15 cellular contexts compared by ENCODE assay signal in the genomic region with DNA sequence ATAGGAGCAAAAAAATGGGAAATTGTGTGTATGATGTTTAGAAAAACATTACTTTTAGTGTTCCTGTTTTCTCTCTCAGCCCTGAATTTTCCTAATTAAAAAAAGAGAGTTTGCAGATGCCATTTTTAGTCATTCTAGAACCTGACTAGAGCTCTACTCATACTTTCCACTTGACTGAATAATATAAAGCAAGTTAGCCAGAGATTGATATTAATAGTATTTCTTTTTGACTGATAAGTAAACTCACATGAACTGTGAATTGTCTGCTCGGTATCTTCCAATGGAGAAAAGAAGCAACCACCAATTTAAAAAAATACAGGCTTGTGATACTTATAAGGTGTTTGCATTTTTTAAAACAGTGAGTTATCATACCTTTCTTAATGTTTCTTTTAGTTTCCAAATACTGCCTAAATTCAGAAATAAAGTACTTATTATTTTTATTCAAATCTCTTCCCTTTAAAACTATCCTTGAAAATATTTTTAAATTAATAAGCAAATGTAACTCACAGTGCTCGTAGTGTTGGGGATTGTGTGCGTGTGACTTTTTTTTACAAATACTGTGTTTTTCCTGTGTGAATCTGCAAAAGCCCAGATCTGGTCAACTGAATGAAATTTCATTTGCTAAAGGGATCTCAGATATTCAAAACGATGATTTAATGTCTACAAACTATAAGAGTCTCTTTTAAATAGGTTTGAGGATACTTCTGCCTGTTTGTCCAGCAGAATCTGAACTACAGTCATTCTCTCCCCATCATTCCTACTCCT. TPM values are rescaled to one million over a fixed set of nuclear protein-coding genes. Genes with fewer than 3 reads are reported as not detected.
A peak's percentile ranks its signal among the peaks of the same experiment; 100 is the strongest.
DNase-seq lines count a peak whose midpoint lies in the region; ATAC-seq and TF ChIP-seq lines count a peak whose summit lies in the region.
"Had no signal": no experiment of that assay in that cellular context is flagged by ENCODE, and none has a peak within 500 bp of the region (broad histone marks: within the 10 kb centered on the region; RNA-seq: fewer than 3 reads in every experiment).

No MANE protein-coding gene starts in this region.

- H3K27me3 Mint-ChIP-seq in activated T-cell treated with anti-CD3 and anti-CD28 coated beads, Interleukin-2, amount 50 U/mL, for 4 hours (ENCODE audit: low read depth), result no peaks in the 10 kb centered on the region
- no peaks in the 10 kb centered on the region for H3K27me3 Mint-ChIP-seq in activated naive CD8-positive, alpha-beta T cell treated with anti-CD3 and anti-CD28 coated beads, Interleukin-2, amount 50 U/mL, for 24 hours
- H3K27me3 Mint-ChIP-seq in stimulated activated naive CD8-positive, alpha-beta T cell treated with anti-CD3 and anti-CD28 coated beads, Interleukin-15, Interleukin-2, amounts not matched to agents 100 ng/mL and 50 ng/mL, for 24 hours, result no peaks in the 10 kb centered on the region
- H3K27me3 Mint-ChIP-seq: type B pancreatic cell had no signal

- H3K36me3 Mint-ChIP-seq in activated T-cell treated with anti-CD3 and anti-CD28 coated beads, Interleukin-2, amount 50 U/mL, for 4 hours (ENCODE audit: insufficient read depth), result peaks cover 24% of the 10 kb centered on the region
- peaks cover 27% of the 10 kb centered on the region for H3K36me3 Mint-ChIP-seq in activated naive CD8-positive, alpha-beta T cell treated with anti-CD3 and anti-CD28 coated beads, Interleukin-2, amount 50 U/mL, for 24 hours (ENCODE audit: low read depth)
- peaks cover 30% of the 10 kb centered on the region for H3K36me3 Mint-ChIP-seq in stimulated activated naive CD8-positive, alpha-beta T cell treated with anti-CD3 and anti-CD28 coated beads, Interleukin-15, Interleukin-2, amounts not matched to agents 100 ng/mL and 50 ng/mL, for 24 hours (ENCODE audit: low read depth)
- H3K36me3 Mint-ChIP-seq: type B pancreatic cell had no signal

- H3K9ac ChIP-seq in Loucy (ENCODE audit: low read depth, low read length, poor library complexity, severe bottlenecking), result peak overlapping the region; percentile 19

- peak overlapping the region; percentile 88 for H3K27ac Mint-ChIP-seq in activated naive CD8-positive, alpha-beta T cell treated with anti-CD3 and anti-CD28 coated beads, Interleukin-2, amount 50 U/mL, for 24 hours
- H3K27ac Mint-ChIP-seq in stimulated activated naive CD8-positive, alpha-beta T cell treated with anti-CD3 and anti-CD28 coated beads, Interleukin-15, Interleukin-2, amounts not matched to agents 100 ng/mL and 50 ng/mL, for 24 hours, result peak overlapping the region; percentile 93
- H3K27ac Mint-ChIP-seq: type B pancreatic cell had no signal

- no peak for TF ChIP-seq CTCF in Loucy (conservative IDR thresholded peaks at IDR 0.05; ENCODE audit: low read length)

- no peaks in the 10 kb centered on the region for H3K9me3 Mint-ChIP-seq in activated T-cell treated with anti-CD3 and anti-CD28 coated beads, Interleukin-2, amount 50 U/mL, for 4 hours
- no peaks in the 10 kb centered on the region for H3K9me3 Mint-ChIP-seq in activated naive CD8-positive, alpha-beta T cell treated with anti-CD3 and anti-CD28 coated beads, Interleukin-2, amount 50 U/mL, for 24 hours
- H3K9me3 Mint-ChIP-seq in stimulated activated naive CD8-positive, alpha-beta T cell treated with anti-CD3 and anti-CD28 coated beads, Interleukin-15, Interleukin-2, amounts not matched to agents 100 ng/mL and 50 ng/mL, for 24 hours, result no peaks in the 10 kb centered on the region
- H3K9me3 Mint-ChIP-seq: neural crest cell, type B pancreatic cell had no signal

- H3K4me1 ChIP-seq in Loucy (ENCODE audit: insufficient read depth, low read length, poor library complexity, severe bottlenecking), result peaks cover 67% of the 10 kb centered on the region

- peaks cover 94% of the 10 kb centered on the region for H4K20me1 ChIP-seq in Loucy (ENCODE audit: insufficient read depth, low read length, poor library complexity, severe bottlenecking)

- no peaks in the 10 kb centered on the region for H3K27me3 ChIP-seq in Loucy (ENCODE audit: insufficient read depth, low read length, poor library complexity, severe bottlenecking)

- peak overlapping the region; percentile 32 for H3K4me3 ChIP-seq in Loucy (ENCODE audit: low read length, poor library complexity, severe bottlenecking)
- H3K4me3 ChIP-seq: lung had no signal

- H2AFZ ChIP-seq in Loucy (ENCODE audit: low read length), result no peak overlapping the region

- H3K4me1 Mint-ChIP-seq in activated T-cell treated with anti-CD3 and anti-CD28 coated beads, Interleukin-2, amount 50 U/mL, for 4 hours (ENCODE audit: low read depth), result peaks cover 82% of the 10 kb centered on the region
- peaks cover 88% of the 10 kb centered on the region for H3K4me1 Mint-ChIP-seq in activated naive CD8-positive, alpha-beta T cell treated with anti-CD3 and anti-CD28 coated beads, Interleukin-2, amount 50 U/mL, for 24 hours
- H3K4me1 Mint-ChIP-seq in stimulated activated naive CD8-positive, alpha-beta T cell treated with anti-CD3 and anti-CD28 coated beads, Interleukin-15, Interleukin-2, amounts not matched to agents 100 ng/mL and 50 ng/mL, for 24 hours (ENCODE audit: low read depth), result peaks cover 91% of the 10 kb centered on the region

- H3F3A ChIP-seq in Loucy (ENCODE audit: low read depth), result no peaks in the 10 kb centered on the region

- H3K4me3 Mint-ChIP-seq in activated T-cell treated with anti-CD3 and anti-CD28 coated beads, Interleukin-2, amount 50 U/mL, for 4 hours, result peak overlapping the region; percentile 69
- peak overlapping the region; percentile 60 for H3K4me3 Mint-ChIP-seq in activated naive CD8-positive, alpha-beta T cell treated with anti-CD3 and anti-CD28 coated beads, Interleukin-2, amount 50 U/mL, for 24 hours
- H3K4me3 Mint-ChIP-seq in stimulated activated naive CD8-positive, alpha-beta T cell treated with anti-CD3 and anti-CD28 coated beads, Interleukin-15, Interleukin-2, amounts not matched to agents 100 ng/mL and 50 ng/mL, for 24 hours, result peak overlapping the region; percentile 63
- H3K4me3 Mint-ChIP-seq: neural crest cell, type B pancreatic cell had no signal

- no peaks in the 10 kb centered on the region for H3K36me3 ChIP-seq in Loucy (ENCODE audit: insufficient read depth, low read length)

- no peaks in the 10 kb centered on the region for H3K9me3 ChIP-seq in Loucy (ENCODE audit: insufficient read depth, low read depth, low read length)

- H3K9me2 ChIP-seq in Loucy (replicated peaks; ENCODE audit: low read depth, low read length), result no peaks in the 10 kb centered on the region

- ATAC-seq in activated T-cell treated with anti-CD3 and anti-CD28 coated beads, Interleukin-2, amount 50 U/mL, for 4 hours, result peak; percentile 29 to 37
- ATAC-seq in activated naive CD8-positive, alpha-beta T cell treated with anti-CD3 and anti-CD28 coated beads, Interleukin-2, amount 50 U/mL, for 24 hours, result peak; percentile 47
- no peak for ATAC-seq in GM21786 (IDR thresholded peaks at IDR 0.05; ENCODE audit: unreplicated experiment)

- DNase-seq in activated T-cell treated with anti-CD3 and anti-CD28 coated beads, Interleukin-2, amount 50 U/mL, for 4 hours, result no peak
- DNase-seq in activated T-cell treated with anti-CD3 and anti-CD28 coated beads for 4 hours (no peak), medulla oblongata (ENCODE audit: extremely low spot score) (no peak), LoVo (ENCODE audit: low spot score) (no peak)
- DNase-seq in activated naive CD8-positive, alpha-beta T cell treated with anti-CD3 and anti-CD28 coated beads, Interleukin-2, amount 50 U/mL, for 24 hours, result no peak
- DNase-seq: activated naive CD4-positive, alpha-beta T cell treated with Interleukin-2 at 50 U/mL for 16 hours; caudate nucleus; foreskin melanocyte; H7 had no signal

- H3K79me2 ChIP-seq in Loucy (ENCODE audit: insufficient read depth, low read length), result peaks cover 98% of the 10 kb centered on the region

- peak overlapping the region; percentile 40 for H3K4me2 ChIP-seq in Loucy (ENCODE audit: low read depth, low read length, poor library complexity, severe bottlenecking)

RNA-seq across cellular contexts. Expression of a gene that starts 9.8 kb away (rescaled TPM):
- total RNA-seq in activated T-cell treated with anti-CD3 and anti-CD28 coated beads, Interleukin-2, amount 50 U/mL, for 4 hours, result 100 to 1,000 TPM; 169 to 182 (median 171) TPM
